18 cellular contexts compared by ENCODE assay signal in genomic region chr9:120447959-120448500, GRCh38.
DNase-seq lines count a peak whose midpoint lies in the region; ATAC-seq and TF ChIP-seq lines count a peak whose summit lies in the region.
"Had no signal": no experiment of that assay in that cellular context is flagged by ENCODE, and none has a peak within 500 bp of the region (broad histone marks: within the 10 kb centered on the region; RNA-seq: fewer than 3 reads in every experiment).

No MANE protein-coding gene starts in this region.

- peak overlapping the region in 2 of 3 donors; percentile 42 to 57 for H3K27ac Mint-ChIP-seq in CD4-positive, CD25-positive, alpha-beta regulatory T cell
- peak overlapping the region; percentile 56 for H3K27ac Mint-ChIP-seq in stimulated activated effector memory CD8-positive, alpha-beta T cell treated with anti-CD3 and anti-CD28 coated beads, Interleukin-12 subunit alpha, Interleukin-12 subunit beta, amount 100 ng/mL, for 72 hours

- H3K27me3 Mint-ChIP-seq in CD4-positive, CD25-positive, alpha-beta regulatory T cell: no peaks in the 10 kb centered on the region
- H3K27me3 Mint-ChIP-seq: CD4-positive, alpha-beta memory T cell had no signal

- peaks cover 52% of the 10 kb centered on the region for H3K36me3 Mint-ChIP-seq in CD4-positive, CD25-positive, alpha-beta regulatory T cell
- H3K36me3 Mint-ChIP-seq in stimulated activated effector memory CD8-positive, alpha-beta T cell treated with anti-CD3 and anti-CD28 coated beads, Interleukin-12 subunit alpha, Interleukin-12 subunit beta, amount 100 ng/mL, for 72 hours: peaks cover 45% of the 10 kb centered on the region

- 98 to 99% methylated on average over 9 of the region's 9 CpGs for WGBS in thyroid gland, 2 donors
- over 99% methylated on average over 8 of the region's 9 CpGs for WGBS in mammary epithelial cell (ENCODE audit: low coverage, missing lambda C conversion rate)

- no peak overlapping the region for H3K4me3 Mint-ChIP-seq in CD4-positive, CD25-positive, alpha-beta regulatory T cell
- H3K4me3 Mint-ChIP-seq in stimulated activated effector memory CD8-positive, alpha-beta T cell treated with anti-CD3 and anti-CD28 coated beads, Interleukin-12 subunit alpha, Interleukin-12 subunit beta, amount 100 ng/mL, for 72 hours: no peak overlapping the region
- H3K4me3 Mint-ChIP-seq: CD4-positive, alpha-beta memory T cell; H9 had no signal

- intact Hi-C loops in thyroid gland (cut with DNase I) (no loop called here), mammary epithelial cell (cut with micrococcal nuclease) (no loop called here)

- H3K79me2 ChIP-seq in mammary epithelial cell (ENCODE audit: insufficient read depth, low read length): no peaks in the 10 kb centered on the region

- H3K4me2 ChIP-seq in mammary epithelial cell (ENCODE audit: insufficient read depth, low read depth, low read length): no peak overlapping the region

- no peak overlapping the region for H3K9ac ChIP-seq in mammary epithelial cell (ENCODE audit: insufficient read depth, low read length)

- H3K36me3 ChIP-seq in CD4-positive, CD25-positive, alpha-beta regulatory T cell (ENCODE audit: control insufficient read depth, insufficient read depth, low read length): peaks cover 58% of the 10 kb centered on the region
- H3K36me3 ChIP-seq in thyroid gland: peaks cover 0 to 4% of the 10 kb centered on the region in 2 donors
- no peaks in the 10 kb centered on the region for H3K36me3 ChIP-seq in mammary epithelial cell (ENCODE audit: insufficient read depth, low read length)
- H3K36me3 ChIP-seq in Peyer's patch: peaks cover 0 to 34% (median 0%) of the 10 kb centered on the region in 3 donors

- peak overlapping the region; percentile 17 for H3K27ac ChIP-seq in C4-2B
- no peak overlapping the region for H3K27ac ChIP-seq in CD4-positive, CD25-positive, alpha-beta regulatory T cell (ENCODE audit: insufficient read depth, low read length, poor library complexity, severe bottlenecking)
- H3K27ac ChIP-seq in coronary artery: peak overlapping the region; percentile 65 to 73
- H3K27ac ChIP-seq in thyroid gland: no peak overlapping the region
- no peak overlapping the region for H3K27ac ChIP-seq in mammary epithelial cell (ENCODE audit: insufficient read depth, low read depth, low read length)
- no peak overlapping the region for H3K27ac ChIP-seq in Peyer's patch

- H3K9me3 ChIP-seq in CD4-positive, CD25-positive, alpha-beta regulatory T cell (ENCODE audit: control insufficient read depth in 2 of 2, low read length in 2 of 2): no peaks in the 10 kb centered on the region
- H3K9me3 ChIP-seq in thyroid gland (no peaks in the 10 kb centered on the region), mammary epithelial cell (replicated peaks; ENCODE audit: insufficient read depth, low read length) (no peaks in the 10 kb centered on the region), Peyer's patch (no peaks in the 10 kb centered on the region)
- H3K9me3 ChIP-seq: BE2C had no signal

- H3K27me3 ChIP-seq in CD4-positive, CD25-positive, alpha-beta regulatory T cell (ENCODE audit: control insufficient read depth, insufficient read depth, low read length): no peaks in the 10 kb centered on the region
- no peaks in the 10 kb centered on the region for H3K27me3 ChIP-seq in thyroid gland
- H3K27me3 ChIP-seq in mammary epithelial cell (ENCODE audit: insufficient read depth, low read length): no peaks in the 10 kb centered on the region
- H3K27me3 ChIP-seq in Peyer's patch: no peaks in the 10 kb centered on the region
- H3K27me3 ChIP-seq: BE2C had no signal

- dilution Hi-C loops in mammary epithelial cell (cut with HindIII; ENCODE audit: low sequenced_read_pairs): no loop called here

- no peak for DNase-seq in CD4-positive, CD25-positive, alpha-beta regulatory T cell
- DNase-seq in coronary artery (ENCODE audit: low spot score) (no peak), thyroid gland (no peak), DMS114 treated with DMSO at 0.1 percent for 48 hours (lab: John Stamatoyannopoulos, UW; ENCODE audit: unreplicated experiment) (no peak), mammary epithelial cell (no peak), Peyer's patch (no peak)
- no peak for DNase-seq in stimulated activated effector memory CD8-positive, alpha-beta T cell treated with anti-CD3 and anti-CD28 coated beads, Interleukin-12 subunit alpha, Interleukin-12 subunit beta, amount 100 ng/mL, for 72 hours (ENCODE audit: low spot score in 2 of 2)
- DNase-seq: ACHN; BE2C; C1 segment of cervical spinal cord; Calu3; CD4-positive, alpha-beta memory T cell; DMS53; DND-41; EL; H9; IMR-90 had no signal

- peaks cover 0 to 2% (median 0%) of the 10 kb centered on the region in 7 donors for H3K9me3 Mint-ChIP-seq in CD4-positive, CD25-positive, alpha-beta regulatory T cell
- H3K9me3 Mint-ChIP-seq in stimulated activated effector memory CD8-positive, alpha-beta T cell treated with anti-CD3 and anti-CD28 coated beads, Interleukin-12 subunit alpha, Interleukin-12 subunit beta, amount 100 ng/mL, for 72 hours: no peaks in the 10 kb centered on the region
- H3K9me3 Mint-ChIP-seq: H9 had no signal

- in situ Hi-C loops in mammary epithelial cell (cut with MboI; ENCODE audit: low sequenced_read_pairs in 2 of 2): no loop called here

- no peak overlapping the region for H3K4me3 ChIP-seq in CD4-positive, CD25-positive, alpha-beta regulatory T cell (ENCODE audit: low read depth, low read length)
- H3K4me3 ChIP-seq in coronary artery (peak overlapping the region; percentile 38), thyroid gland (replicated peaks in 1 of 3) (no peak overlapping the region), mammary epithelial cell (replicated peaks in 1 of 3; ENCODE audit: insufficient read depth in 1 of 3, low read depth in 2 of 3, low read length in 3 of 3) (no peak overlapping the region), Peyer's patch (no peak overlapping the region)

- TF ChIP-seq CTCF in C4-2B (conservative IDR thresholded peaks at IDR 0.05) (no peak), coronary artery (IDR thresholded peaks at IDR 0.05) (no peak), thyroid gland (IDR thresholded peaks at IDR 0.05) (no peak), mammary epithelial cell (conservative IDR thresholded peaks at IDR 0.05 in 1 of 2, IDR thresholded peaks at IDR 0.05 in 1 of 2; ENCODE audit: extremely low read depth in 1 of 2, insufficient read depth in 1 of 2, low read depth in 1 of 2, low read length in 2 of 2) (no peak), Peyer's patch (IDR thresholded peaks at IDR 0.05) (no peak)

- no TSS peak for BruUV-seq in mammary epithelial cell (replicated peaks; lab: Mats Ljungman, UMichigan)

- no peak overlapping the region for H2AFZ ChIP-seq in mammary epithelial cell (ENCODE audit: low read depth, low read length)

- ATAC-seq in CD4-positive, CD25-positive, alpha-beta regulatory T cell (ENCODE audit: low read depth in 2 of 2): no peak
- no peak for ATAC-seq in stimulated activated effector memory CD8-positive, alpha-beta T cell treated with anti-CD3 and anti-CD28 coated beads, Interleukin-12 subunit alpha, Interleukin-12 subunit beta, amount 100 ng/mL, for 72 hours

- no peaks in the 10 kb centered on the region for H4K20me1 ChIP-seq in mammary epithelial cell (ENCODE audit: insufficient read depth, low read length)

- CTCF ChIA-PET in mammary epithelial cell (lab: Charles Lee; ENCODE audit: low non-redundant PET): no interaction called here

- TF ChIP-seq POLR2A in thyroid gland (IDR thresholded peaks at IDR 0.05) (no peak), Peyer's patch (IDR thresholded peaks at IDR 0.05) (no peak)

- peaks cover 0 to 17% (median 11%) of the 10 kb centered on the region in 4 donors for H3K4me1 Mint-ChIP-seq in CD4-positive, CD25-positive, alpha-beta regulatory T cell
- peaks cover 30% of the 10 kb centered on the region for H3K4me1 Mint-ChIP-seq in stimulated activated effector memory CD8-positive, alpha-beta T cell treated with anti-CD3 and anti-CD28 coated beads, Interleukin-12 subunit alpha, Interleukin-12 subunit beta, amount 100 ng/mL, for 72 hours
- H3K4me1 Mint-ChIP-seq: H9 had no signal

- no peaks in the 10 kb centered on the region for H3K4me1 ChIP-seq in CD4-positive, CD25-positive, alpha-beta regulatory T cell (ENCODE audit: control insufficient read depth, insufficient read depth, low read length, poor library complexity, severe bottlenecking)
- H3K4me1 ChIP-seq in thyroid gland: peaks cover 0 to 6% of the 10 kb centered on the region in 2 donors
- H3K4me1 ChIP-seq in mammary epithelial cell (ENCODE audit: insufficient read depth, low read length): no peaks in the 10 kb centered on the region
- H3K4me1 ChIP-seq in Peyer's patch: no peaks in the 10 kb centered on the region
- H3K4me1 ChIP-seq: BE2C had no signal

Comparison
In these comparisons a context has a peak if more than half of its experiments do, and no peak if none do; other contexts are left out.
1. H3K27ac ChIP-seq: peak in C4-2B (single experiment) and coronary artery (2 of 2); none in CD4-positive, CD25-positive, alpha-beta regulatory T cell (single experiment), thyroid gland (0 of 3), mammary epithelial cell (single experiment) and Peyer's patch (0 of 4).